Comparison of ENCODE assay signal across 22 cellular contexts in genomic region chr12:33757701-33758100, GRCh38.
DNase-seq lines count a peak whose midpoint lies in the region; ATAC-seq, FAIRE-seq and TF ChIP-seq lines count a peak whose summit lies in the region.
"Had no signal": no experiment of that assay in that cellular context is flagged by ENCODE, and none has a peak within 500 bp of the region (broad histone marks: within the 10 kb centered on the region; RNA-seq: fewer than 3 reads in every experiment).

No MANE protein-coding gene starts in this region.

- H2AFZ ChIP-seq in H1 (ENCODE audit: low read length) = no peak overlapping the region
- no peak overlapping the region for H2AFZ ChIP-seq in neural progenitor cell (replicated peaks)

- no peak overlapping the region for H3K4ac ChIP-seq in H1 (replicated peaks; ENCODE audit: insufficient read length, low read depth, low read length)

- POLR2A ChIA-PET in H1 (lab: Charles Lee; ENCODE audit: partially characterized antibody) = no interaction called here

- WGBS in H1 (ENCODE audit: extremely low coverage in 1 of 2, insufficient coverage in 1 of 2, insufficient read length in 1 of 2, insufficient replicate concordance in 2 of 2, low coverage in 1 of 2, low lambda C conversion rate in 2 of 2, missing lambda C conversion rate in 1 of 2), 2 experiments = 87% methylated on average over 3 of the region's 3 CpGs; no CpG with 5 or more reads in 1 of the 2 experiments

- H3K36me3 ChIP-seq in H1 (ENCODE audit: control insufficient read depth in 2 of 4, insufficient read depth in 4 of 4, low read length in 3 of 4) = no peaks in the 10 kb centered on the region
- no peaks in the 10 kb centered on the region for H3K36me3 ChIP-seq in neural progenitor cell
- H3K36me3 ChIP-seq: BE2C, BLaER1 had no signal

- no peak overlapping the region for H3K4me3 Mint-ChIP-seq in neural progenitor cell
- H3K4me3 Mint-ChIP-seq: CD14-positive monocyte; CD4-positive, alpha-beta memory T cell; CD4-positive, CD25-positive, alpha-beta regulatory T cell; CD8-positive, alpha-beta memory T cell had no signal

- no peak overlapping the region for H3K18ac ChIP-seq in H1 (ENCODE audit: extremely low read depth, low read length)

- H3K4me3 ChIP-seq in H1 (ENCODE audit: extremely low read depth in 1 of 4, insufficient read depth in 2 of 4, low read depth in 3 of 4, low read length in 4 of 4) (no peak overlapping the region), neural progenitor cell (no peak overlapping the region)
- H3K4me3 ChIP-seq: BLaER1 had no signal

- H3K27ac ChIP-seq in H1 (ENCODE audit: low read depth, low read length) (no peak overlapping the region), neural progenitor cell (no peak overlapping the region)
- H3K27ac ChIP-seq: BLaER1 had no signal

- TF ChIP-seq EP300 in H1 (IDR thresholded peaks at IDR 0.05; ENCODE audit: borderline replicate concordance in 1 of 2, low read depth in 2 of 2, low read length in 2 of 2) = no peak

- H3K23ac ChIP-seq in H1 (ENCODE audit: insufficient read length) = no peak overlapping the region

- H3K9me3 ChIP-seq in H1 (ENCODE audit: insufficient read depth in 2 of 2, low read depth in 1 of 2, low read length in 1 of 2) (no peaks in the 10 kb centered on the region), neural progenitor cell (ENCODE audit: low read depth) (no peaks in the 10 kb centered on the region)
- H3K9me3 ChIP-seq: BE2C, BLaER1 had no signal

- H2AK5ac ChIP-seq in H1 (ENCODE audit: low read depth, low read length) = no peak overlapping the region

- H3K14ac ChIP-seq in H1 (ENCODE audit: insufficient read length) = no peak overlapping the region

- no peak overlapping the region for H2BK15ac ChIP-seq in H1 (ENCODE audit: low read length)

- no peak overlapping the region for H3K4me2 ChIP-seq in H1 (ENCODE audit: insufficient read depth in 1 of 2, low read depth in 2 of 2, low read length in 2 of 2)
- H3K4me2 ChIP-seq in neural progenitor cell = no peak overlapping the region
- H3K4me2 ChIP-seq: BLaER1 had no signal

- ATAC-seq in HG02610 (IDR thresholded peaks at IDR 0.05; ENCODE audit: unreplicated experiment) (peak; percentile 71), HG02852 (IDR thresholded peaks at IDR 0.05; ENCODE audit: unreplicated experiment) (no peak)

- H4K20me1 ChIP-seq in H1 (replicated peaks in 1 of 2; ENCODE audit: control insufficient read depth in 1 of 2, insufficient read depth in 2 of 2, low read length in 2 of 2) (no peaks in the 10 kb centered on the region), neural progenitor cell (ENCODE audit: low read depth) (no peaks in the 10 kb centered on the region)
- H4K20me1 ChIP-seq: BLaER1 had no signal

- H4K8ac ChIP-seq in H1 (ENCODE audit: extremely low read depth, insufficient read depth, low read length) = no peak overlapping the region

- no peak overlapping the region; a peak in 1 of 7 replicates for H3K9ac ChIP-seq in H1 (replicated peaks in 1 of 4; ENCODE audit: extremely low read depth in 1 of 4, low read depth in 3 of 4, low read length in 3 of 4)
- H3K9ac ChIP-seq in neural progenitor cell = no peak overlapping the region
- H3K9ac ChIP-seq: BLaER1 had no signal

- H3K79me1 ChIP-seq in H1 (ENCODE audit: low read depth, low read length) = no peaks in the 10 kb centered on the region

- H2BK20ac ChIP-seq in H1 (ENCODE audit: low read length) = no peak overlapping the region

- no peaks in the 10 kb centered on the region for H3K4me1 Mint-ChIP-seq in neural progenitor cell
- H3K4me1 Mint-ChIP-seq: CD14-positive monocyte; CD4-positive, alpha-beta memory T cell; CD4-positive, CD25-positive, alpha-beta regulatory T cell; CD8-positive, alpha-beta memory T cell had no signal

- H4K91ac ChIP-seq in H1 (replicated peaks; ENCODE audit: insufficient read length, low read length) = no peak overlapping the region

- H3F3A ChIP-seq in neural progenitor cell (ENCODE audit: low read depth) = no peaks in the 10 kb centered on the region

- H2BK120ac ChIP-seq in H1 (replicated peaks; ENCODE audit: low read depth, low read length) = no peak overlapping the region

- H3K23me2 ChIP-seq in H1 (ENCODE audit: low read depth, low read length) = no peaks in the 10 kb centered on the region

- H3K79me2 ChIP-seq in H1 (ENCODE audit: control insufficient read depth in 1 of 2, insufficient read depth in 2 of 2, low read length in 2 of 2) = no peaks in the 10 kb centered on the region
- H3K79me2 ChIP-seq in neural progenitor cell (ENCODE audit: low read depth) = no peaks in the 10 kb centered on the region

- H3K27ac Mint-ChIP-seq in neural progenitor cell = no peak overlapping the region
- H3K27ac Mint-ChIP-seq: CD14-positive monocyte; CD4-positive, alpha-beta memory T cell; CD4-positive, CD25-positive, alpha-beta regulatory T cell; CD8-positive, alpha-beta memory T cell had no signal

- H3K36me3 Mint-ChIP-seq in neural progenitor cell = no peaks in the 10 kb centered on the region
- H3K36me3 Mint-ChIP-seq: CD14-positive monocyte; CD4-positive, alpha-beta memory T cell; CD4-positive, CD25-positive, alpha-beta regulatory T cell; CD8-positive, alpha-beta memory T cell had no signal

- no peaks in the 10 kb centered on the region for H3K27me3 Mint-ChIP-seq in neural progenitor cell (ENCODE audit: insufficient read depth, low read depth)
- H3K27me3 Mint-ChIP-seq: CD4-positive, alpha-beta memory T cell; CD4-positive, CD25-positive, alpha-beta regulatory T cell; CD8-positive, alpha-beta memory T cell had no signal

- no peaks in the 10 kb centered on the region for H3K27me3 ChIP-seq in H1 (replicated peaks in 1 of 4; ENCODE audit: control insufficient read depth in 3 of 4, extremely low read depth in 1 of 4, insufficient read depth in 3 of 4, low read length in 3 of 4)
- no peaks in the 10 kb centered on the region for H3K27me3 ChIP-seq in neural progenitor cell
- H3K27me3 ChIP-seq: BE2C, BLaER1 had no signal

- CTCF ChIA-PET in H1 (lab: Charles Lee; ENCODE audit: partially characterized antibody) = interaction anchor here (1.1 kb wide), 1 partner anchor 23 kb away, joined by 3 read pairs; no protein-coding TSS in a partner anchor

- no peak for FAIRE-seq in H1 (lab: Jason Lieb, UNC)
- FAIRE-seq: A204.1, G401.6, GM12891 had no signal

- peak overlapping the region; percentile 21 for H4K5ac ChIP-seq in H1 (ENCODE audit: insufficient read length, low read depth, low read length)

- H3K4me1 ChIP-seq in H1 (replicated peaks in 1 of 4; ENCODE audit: control insufficient read depth in 3 of 4, insufficient read depth in 4 of 4, low read length in 3 of 4) (no peaks in the 10 kb centered on the region), neural progenitor cell (no peaks in the 10 kb centered on the region)
- H3K4me1 ChIP-seq: BE2C, BLaER1 had no signal

- no peaks in the 10 kb centered on the region for H3K9me3 Mint-ChIP-seq in neural progenitor cell

- no peak overlapping the region for H2BK12ac ChIP-seq in H1 (ENCODE audit: low read depth, low read length)

- DNase-seq in H1 (ENCODE audit: low read depth in 1 of 2, low spot score in 2 of 2) = no peak
- DNase-seq in neural progenitor cell (ENCODE audit: low spot score) = no peak
- no peak for DNase-seq in stimulated activated CD4-positive, alpha-beta T cell treated with anti-CD3 and anti-CD28 coated beads, Interleukin-4, amount 100 ng/mL, for 1 hour
- DNase-seq: 8988T; ACHN; BE2C; C1 segment of cervical spinal cord; CD4-positive, alpha-beta memory T cell; CD4-positive, CD25-positive, alpha-beta regulatory T cell; CD8-positive, alpha-beta memory T cell; COR-L47; DMS 273 treated with DMSO at 0.1 percent for 48 hours; DMS153; DMS79 treated with DMSO at 0.1 percent for 48 hours; GF-D8 had no signal

- TF ChIP-seq POLR2A in H1 (IDR thresholded peaks at IDR 0.05; ENCODE audit: control extremely low read depth in 1 of 2, low read depth in 2 of 2, low read length in 2 of 2) = no peak

- TF ChIP-seq CTCF in H1 (IDR thresholded peaks at IDR 0.05; ENCODE audit: control extremely low read depth in 1 of 3, insufficient read depth in 1 of 3, low read depth in 1 of 3, low read length in 3 of 3) = no peak
- no peak for TF ChIP-seq CTCF in neural progenitor cell (IDR thresholded peaks at IDR 0.05)

- TF ChIP-seq RAD21 in H1 (IDR thresholded peaks at IDR 0.05 in 1 of 2, conservative IDR thresholded peaks at IDR 0.05 in 1 of 2; ENCODE audit: low read depth in 2 of 2, low read length in 2 of 2) = no peak

- H2BK5ac ChIP-seq in H1 (ENCODE audit: low read depth, low read length) = no peak overlapping the region

- H3K56ac ChIP-seq in H1 (replicated peaks; ENCODE audit: insufficient read length, low read depth, low read length) = no peak overlapping the region

TF ChIP-seq in H1, 55 proteins besides CTCF, POLR2A, EP300 and RAD21:
- TF ChIP-seq SIX5 (IDR thresholded peaks at IDR 0.05; ENCODE audit: low read depth, low read length) (no peak), TBP (IDR thresholded peaks at IDR 0.05; ENCODE audit: low read depth, low read length) (no peak), RFX5 (IDR thresholded peaks at IDR 0.05; ENCODE audit: borderline replicate concordance, low read depth, low read length) (no peak), SIRT6 (IDR thresholded peaks at IDR 0.05; ENCODE audit: low read length) (no peak), CHD1 (IDR thresholded peaks at IDR 0.05; ENCODE audit: low read depth, low read length) (no peak), MAX (IDR thresholded peaks at IDR 0.05) (no peak), JUND (IDR thresholded peaks at IDR 0.05; ENCODE audit: low read length) (no peak), POU5F1 (IDR thresholded peaks at IDR 0.05; ENCODE audit: low read depth, low read length) (no peak), SRF (IDR thresholded peaks at IDR 0.05; ENCODE audit: low read depth, low read length) (no peak), FOSL1 (IDR thresholded peaks at IDR 0.05; ENCODE audit: insufficient read depth, low read depth, low read length) (no peak), GTF2F1 (IDR thresholded peaks at IDR 0.05; ENCODE audit: borderline replicate concordance, low read depth, low read length) (no peak), HDAC6 (IDR thresholded peaks at IDR 0.05; ENCODE audit: low read depth, low read length) (no peak), CEBPB (IDR thresholded peaks at IDR 0.05; ENCODE audit: low read depth, low read length) (no peak), SP4 (IDR thresholded peaks at IDR 0.05; ENCODE audit: low read length) (no peak), CTBP2 (IDR thresholded peaks at IDR 0.05; ENCODE audit: borderline replicate concordance, insufficient read depth, insufficient read length, low read length) (no peak), SUZ12 (IDR thresholded peaks at IDR 0.05; ENCODE audit: low read length) (no peak), TEAD4 (IDR thresholded peaks at IDR 0.05; ENCODE audit: low read depth, low read length) (no peak), ZNF274 (IDR thresholded peaks at IDR 0.05; ENCODE audit: borderline replicate concordance, extremely low read depth, low read length) (no peak)
TF ChIP-seq in H1: peak in this region for 0.
